ENCODE assay signal across 19 cellular contexts in the genomic region with DNA sequence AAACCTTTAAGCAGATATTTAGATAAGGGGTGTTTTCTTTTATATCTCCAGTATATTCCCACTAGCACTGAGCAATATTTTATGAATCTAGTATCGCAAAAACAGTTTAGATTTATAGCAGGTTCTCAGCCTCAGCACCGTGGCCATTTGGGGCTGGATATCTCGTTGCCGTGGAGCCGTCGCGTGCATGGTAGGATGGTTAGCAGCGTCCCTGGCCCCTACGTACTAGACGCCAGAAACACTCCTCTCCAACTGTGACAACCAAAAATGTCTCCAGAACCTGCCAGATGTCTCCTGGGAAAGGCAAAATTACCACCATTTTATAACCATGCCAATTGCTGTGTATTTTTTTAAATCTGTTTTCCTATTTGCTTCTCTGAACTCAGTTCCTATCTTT.
A peak's percentile ranks its signal among the peaks of the same experiment; 100 is the strongest.
DNase-seq lines count a peak whose midpoint lies in the region; FAIRE-seq and TF ChIP-seq lines count a peak whose summit lies in the region.
"Had no signal": no experiment of that assay in that cellular context is flagged by ENCODE, and none has a peak within 500 bp of the region (broad histone marks: within the 10 kb centered on the region; RNA-seq: fewer than 3 reads in every experiment).

No MANE protein-coding gene starts in this region.

- H3K4me1 ChIP-seq in kidney (ENCODE audit: control insufficient read depth in 1 of 2, insufficient read depth in 1 of 2, low read depth in 1 of 2, low read length in 2 of 2) = peaks cover 3 to 4% of the 10 kb centered on the region in 2 donors
- H3K4me1 ChIP-seq in sigmoid colon = peaks cover 0 to 30% (median 23%) of the 10 kb centered on the region in 4 donors
- no peaks in the 10 kb centered on the region for H3K4me1 ChIP-seq in CD4-positive, alpha-beta memory T cell (ENCODE audit: insufficient read depth, low read length)
- H3K4me1 ChIP-seq: left lung had no signal

- intact Hi-C loops in kidney (cut with DNase I) (no loop called here), sigmoid colon (cut with DNase I) (no loop called here)
- intact Hi-C loops in CD4-positive, alpha-beta memory T cell (cut with micrococcal nuclease) = no loop called here

- H3K4me3 ChIP-seq in epithelial cell of proximal tubule (ENCODE audit: low read depth, low read length) (peak overlapping the region; percentile 39), kidney (ENCODE audit: low read length in 2 of 2) (peak overlapping the region; percentile 20 to 58), sigmoid colon (no peak overlapping the region)
- H3K4me3 ChIP-seq in CD4-positive, alpha-beta memory T cell (ENCODE audit: low read length in 2 of 2) = no peak overlapping the region
- H3K4me3 ChIP-seq: left lung, skin epidermis had no signal

- H3K27ac ChIP-seq in kidney (ENCODE audit: low read depth in 2 of 2, low read length in 2 of 2) (peak overlapping the region; percentile 25 to 83), sigmoid colon (peak overlapping the region; percentile 48 to 81 (median 57))
- H3K27ac ChIP-seq in CD4-positive, alpha-beta memory T cell (ENCODE audit: low read depth, low read length) = no peak overlapping the region
- H3K27ac ChIP-seq: left lung, skin epidermis had no signal

- in situ Hi-C loops in G401 (cut with HindIII; ENCODE audit: low sequenced_read_pairs) = no loop called here

- TF ChIP-seq EP300 in sigmoid colon (IDR thresholded peaks at IDR 0.05) = no peak

- H3K27me3 Mint-ChIP-seq in CD4-positive, alpha-beta memory T cell = peaks cover 0 to 1% of the 10 kb centered on the region in 2 donors
- H3K27me3 Mint-ChIP-seq: activated naive CD4-positive, alpha-beta T cell treated with anti-CD3 and anti-CD28 coated beads, Interleukin-2, amount 50 U/mL, for 24 hours had no signal

- no peaks in the 10 kb centered on the region for H3K36me3 Mint-ChIP-seq in CD4-positive, alpha-beta memory T cell
- H3K36me3 Mint-ChIP-seq: activated naive CD4-positive, alpha-beta T cell treated with anti-CD3 and anti-CD28 coated beads, Interleukin-2, amount 50 U/mL, for 24 hours; CD4-positive, CD25-positive, alpha-beta regulatory T cell had no signal

- H3K4me1 Mint-ChIP-seq in CD4-positive, alpha-beta memory T cell = peaks cover 0 to 3% (median 0%) of the 10 kb centered on the region in 4 donors
- H3K4me1 Mint-ChIP-seq: activated B cell treated with CpG ODN at 0.5 μM for 24 hours; activated naive CD4-positive, alpha-beta T cell treated with anti-CD3 and anti-CD28 coated beads, Interleukin-2, amount 50 U/mL, for 24 hours had no signal

- no peaks in the 10 kb centered on the region for H3K36me3 ChIP-seq in kidney (ENCODE audit: control insufficient read depth in 1 of 2, insufficient read depth in 2 of 2, low read length in 2 of 2)
- no peaks in the 10 kb centered on the region for H3K36me3 ChIP-seq in sigmoid colon
- no peaks in the 10 kb centered on the region for H3K36me3 ChIP-seq in CD4-positive, alpha-beta memory T cell (ENCODE audit: insufficient read depth, low read length)
- H3K36me3 ChIP-seq: left lung had no signal

- WGBS in sigmoid colon, 2 donors = 90 to 93% methylated on average over 10 of the region's 10 CpGs

- peak overlapping the region; percentile 24 to 28 for H3K9ac ChIP-seq in kidney (ENCODE audit: low read length in 2 of 2)

- FAIRE-seq in kidney (lab: Jason Lieb, UNC) (no peak), H54 (lab: Jason Lieb, UNC) (no peak)
- FAIRE-seq: endothelial cell of umbilical vein had no signal

- no peaks in the 10 kb centered on the region for H3K9me3 ChIP-seq in kidney (ENCODE audit: control insufficient read depth in 1 of 2, low read length in 2 of 2)
- H3K9me3 ChIP-seq in sigmoid colon = no peaks in the 10 kb centered on the region
- no peaks in the 10 kb centered on the region for H3K9me3 ChIP-seq in CD4-positive, alpha-beta memory T cell (ENCODE audit: control insufficient read depth in 1 of 2, low read length in 2 of 2)
- H3K9me3 ChIP-seq: left lung had no signal

- CTCF ChIA-PET in CD4-positive, alpha-beta memory T cell (lab: Charles Lee; ENCODE audit: partially characterized antibody) = no interaction called here

- no peak overlapping the region for H3K4me3 Mint-ChIP-seq in CD4-positive, alpha-beta memory T cell
- H3K4me3 Mint-ChIP-seq: activated B cell treated with CpG ODN at 0.5 μM for 24 hours; activated CD8-positive, alpha-beta T cell treated with anti-CD3 and anti-CD28 coated beads, Interleukin-2, amount 10 ng/mL, durations not matched to agents 7 days and 5 days; activated naive CD4-positive, alpha-beta T cell treated with anti-CD3 and anti-CD28 coated beads, Interleukin-2, amount 50 U/mL, for 24 hours; activated T-cell treated with anti-CD3 and anti-CD28 coated beads, Interleukin-2, amount 50 U/mL, for 4 hours; CD4-positive, CD25-positive, alpha-beta regulatory T cell had no signal

- TF ChIP-seq POLR2A in sigmoid colon (IDR thresholded peaks at IDR 0.05) (no peak), H54 (IDR thresholded peaks at IDR 0.05; ENCODE audit: low read depth, low read length) (no peak)

- DNase-seq in G401 (ENCODE audit: low spot score) (peak; percentile 45), epithelial cell of proximal tubule (ENCODE audit: low read depth) (no peak), kidney (no peak), sigmoid colon (no peak), H54 (ENCODE audit: insufficient read length, low spot score) (no peak), NCI-H1105 treated with DMSO at 0.1 percent for 48 hours (lab: John Stamatoyannopoulos, UW) (no peak), AML-193 (lab: John Stamatoyannopoulos, UW) (no peak)
- no peak for DNase-seq in CD4-positive, alpha-beta memory T cell
- DNase-seq: activated B cell treated with CpG ODN at 0.5 μM for 24 hours; activated CD8-positive, alpha-beta T cell treated with anti-CD3 and anti-CD28 coated beads, Interleukin-2, amount 10 ng/mL, durations not matched to agents 7 days and 5 days; activated T-cell treated with anti-CD3 and anti-CD28 coated beads, Interleukin-2, amount 50 U/mL, for 4 hours; cortex of kidney; left lung; NCI-H187 treated with DMSO at 0.1 percent for 48 hours; T-helper 9 cell had no signal

- peaks cover 0 to 3% (median 0%) of the 10 kb centered on the region in 8 donors for H3K9me3 Mint-ChIP-seq in CD4-positive, alpha-beta memory T cell
- H3K9me3 Mint-ChIP-seq: activated B cell treated with CpG ODN at 0.5 μM for 24 hours; activated naive CD4-positive, alpha-beta T cell treated with anti-CD3 and anti-CD28 coated beads, Interleukin-2, amount 50 U/mL, for 24 hours; CD4-positive, CD25-positive, alpha-beta regulatory T cell had no signal

- POLR2A ChIA-PET in CD4-positive, alpha-beta memory T cell (lab: Charles Lee; ENCODE audit: partially characterized antibody) = no interaction called here

- TF ChIP-seq CTCF in epithelial cell of proximal tubule (conservative IDR thresholded peaks at IDR 0.05; ENCODE audit: low read depth, low read length) (no peak), kidney (IDR thresholded peaks at IDR 0.05; ENCODE audit: borderline replicate concordance, extremely low read depth, insufficient read depth) (no peak), sigmoid colon (IDR thresholded peaks at IDR 0.05) (no peak)

- H3K27ac Mint-ChIP-seq in CD4-positive, alpha-beta memory T cell = no peak overlapping the region
- H3K27ac Mint-ChIP-seq: activated B cell treated with CpG ODN at 0.5 μM for 24 hours; activated CD8-positive, alpha-beta T cell treated with anti-CD3 and anti-CD28 coated beads, Interleukin-2, amount 10 ng/mL, durations not matched to agents 7 days and 5 days; activated naive CD4-positive, alpha-beta T cell treated with anti-CD3 and anti-CD28 coated beads, Interleukin-2, amount 50 U/mL, for 24 hours; CD4-positive, CD25-positive, alpha-beta regulatory T cell had no signal

- H3K27me3 ChIP-seq in sigmoid colon = no peaks in the 10 kb centered on the region
- no peaks in the 10 kb centered on the region for H3K27me3 ChIP-seq in CD4-positive, alpha-beta memory T cell (ENCODE audit: insufficient read depth, low read length)
- H3K27me3 ChIP-seq: left lung had no signal

Comparison
In these comparisons a context has a peak if more than half of its experiments do, and no peak if none do; other contexts are left out.
1. H3K4me3 ChIP-seq: peak in epithelial cell of proximal tubule (single experiment) and kidney (2 of 2); none in sigmoid colon (0 of 4) and CD4-positive, alpha-beta memory T cell (0 of 2).